ENCODE assay signal across 10 cellular contexts in the genomic region with DNA sequence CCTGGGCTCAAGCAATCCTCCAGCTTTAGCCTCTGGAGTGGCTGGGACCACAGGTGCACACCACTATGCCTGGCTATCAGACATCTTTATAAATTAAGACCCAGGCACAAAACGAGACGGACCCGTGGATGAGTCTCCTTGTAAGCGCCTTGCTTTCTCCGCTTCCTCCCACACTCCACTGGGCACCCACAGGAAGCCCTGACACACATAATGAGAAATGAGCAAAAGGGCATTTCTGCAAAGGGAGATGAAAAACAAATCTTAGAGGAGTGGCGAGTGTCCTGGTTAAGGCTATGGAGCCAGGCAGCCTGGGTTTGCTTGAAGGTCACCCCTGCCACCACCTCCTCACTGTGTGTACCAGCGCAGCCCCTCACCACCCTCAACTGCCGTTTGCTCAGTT. TPM values are rescaled to one million over a fixed set of nuclear protein-coding genes. Genes with fewer than 3 reads are reported as not detected.
DNase-seq lines count a peak whose midpoint lies in the region; ATAC-seq, FAIRE-seq and TF ChIP-seq lines count a peak whose summit lies in the region.
"Had no signal": no experiment of that assay in that cellular context is flagged by ENCODE, and none has a peak within 500 bp of the region (broad histone marks: within the 10 kb centered on the region; RNA-seq: fewer than 3 reads in every experiment).

No MANE protein-coding gene starts in this region.

- peaks cover 15% of the 10 kb centered on the region for H3K36me3 Mint-ChIP-seq in T-cell

- intact Hi-C loops in transverse colon (cut with DNase I; ENCODE audit: low total_unique reads): loop anchor here (10.0 kb wide), 1 partner anchor 50 kb away; no protein-coding TSS in a partner anchor
- intact Hi-C loops in dorsolateral prefrontal cortex (cut with DNase I): loop anchor here (5.0 to 10.0 kb wide), 2 partner anchors 43 to 550 kb away; no protein-coding TSS in a partner anchor

- H3K79me1 ChIP-seq in H1 (ENCODE audit: low read depth, low read length): peaks cover 10% of the 10 kb centered on the region

- H2BK15ac ChIP-seq in H1 (ENCODE audit: low read length): peak overlapping the region; percentile 3; the same call in 1 of the 2 replicates

- peaks cover 0 to 1% of the 10 kb centered on the region in 2 experiments for H4K20me1 ChIP-seq in H1 (replicated peaks in 1 of 2; ENCODE audit: control insufficient read depth in 1 of 2, insufficient read depth in 2 of 2, low read length in 2 of 2)

- TF ChIP-seq EP300 in H1 (IDR thresholded peaks at IDR 0.05; ENCODE audit: borderline replicate concordance in 1 of 2, low read depth in 2 of 2, low read length in 2 of 2): no peak
- no peak for TF ChIP-seq EP300 in transverse colon (IDR thresholded peaks at IDR 0.05; ENCODE audit: low read depth)

- H2BK120ac ChIP-seq in H1 (replicated peaks; ENCODE audit: low read depth, low read length): no peak overlapping the region

- H3K14ac ChIP-seq in H1 (ENCODE audit: insufficient read length): no peak overlapping the region

- no peak for TF ChIP-seq POLR2A in H1 (IDR thresholded peaks at IDR 0.05; ENCODE audit: control extremely low read depth in 1 of 2, low read depth in 2 of 2, low read length in 2 of 2)
- no peak for TF ChIP-seq POLR2A in transverse colon (IDR thresholded peaks at IDR 0.05)

- no peaks in the 10 kb centered on the region for H3K23me2 ChIP-seq in H1 (ENCODE audit: low read depth, low read length)

- no peak overlapping the region for H2AFZ ChIP-seq in H1 (ENCODE audit: low read length)

- H3K56ac ChIP-seq in H1 (replicated peaks; ENCODE audit: insufficient read length, low read depth, low read length): no peak overlapping the region

- peak overlapping the region; percentile 35; the same call in 1 of the 2 replicates for H2BK12ac ChIP-seq in H1 (ENCODE audit: low read depth, low read length)

- H3K27me3 ChIP-seq in H1 (replicated peaks in 1 of 4; ENCODE audit: control insufficient read depth in 3 of 4, extremely low read depth in 1 of 4, insufficient read depth in 3 of 4, low read length in 3 of 4) (no peaks in the 10 kb centered on the region), transverse colon (no peaks in the 10 kb centered on the region), dorsolateral prefrontal cortex (no peaks in the 10 kb centered on the region)

- CTCF ChIA-PET in T-cell (lab: Charles Lee) (no interaction called here), H1 (lab: Charles Lee; ENCODE audit: partially characterized antibody) (no interaction called here)

- TF ChIP-seq CTCF in H1 (IDR thresholded peaks at IDR 0.05; ENCODE audit: control extremely low read depth in 1 of 3, insufficient read depth in 1 of 3, low read depth in 1 of 3, low read length in 3 of 3) (no peak), transverse colon (IDR thresholded peaks at IDR 0.05) (no peak), dorsolateral prefrontal cortex (IDR thresholded peaks at IDR 0.05 in 54 of 56, conservative IDR thresholded peaks at IDR 0.05 in 2 of 56; ENCODE audit: low read depth in 1 of 56, partially characterized antibody in 56 of 56) (no peak)

- in situ Hi-C loops in transverse colon (cut with MboI; ENCODE audit: low pct_ligation_motif_present in 1 of 4, low pct_unique_long_range_greater_than_20kb in 1 of 4, low sequenced_read_pairs in 3 of 4): no loop called here

- H3K4me1 ChIP-seq in H1 (replicated peaks in 1 of 4; ENCODE audit: control insufficient read depth in 3 of 4, insufficient read depth in 4 of 4, low read length in 3 of 4): peaks cover 4 to 20% (median 13%) of the 10 kb centered on the region in 4 experiments
- H3K4me1 ChIP-seq in transverse colon: peaks cover 0 to 17% (median 3%) of the 10 kb centered on the region in 4 donors

- POLR2A ChIA-PET in T-cell (lab: Charles Lee): no interaction called here
- POLR2A ChIA-PET in H1 (lab: Charles Lee; ENCODE audit: partially characterized antibody): no interaction called here

- H3K18ac ChIP-seq in H1 (ENCODE audit: extremely low read depth, low read length): no peak overlapping the region

- H2BK20ac ChIP-seq in H1 (ENCODE audit: low read length): no peak overlapping the region

- H2AK5ac ChIP-seq in H1 (ENCODE audit: low read depth, low read length): peak overlapping the region; percentile 17

- H3K27me3 Mint-ChIP-seq in T-cell: no peaks in the 10 kb centered on the region

- H3K4me3 Mint-ChIP-seq in T-cell: peak overlapping the region; percentile 31 to 65 (median 39)

- no peak overlapping the region for H4K91ac ChIP-seq in H1 (replicated peaks; ENCODE audit: insufficient read length, low read length)

- H3K4me3 ChIP-seq in H1 (ENCODE audit: extremely low read depth in 1 of 4, insufficient read depth in 2 of 4, low read depth in 3 of 4, low read length in 4 of 4) (no peak overlapping the region), transverse colon (no peak overlapping the region), dorsolateral prefrontal cortex (no peak overlapping the region)

- 85% methylated on average over 8 of the region's 8 CpGs; no CpG with 5 or more reads in 1 of the 2 experiments for WGBS in H1 (ENCODE audit: extremely low coverage in 1 of 2, insufficient coverage in 1 of 2, insufficient read length in 1 of 2, insufficient replicate concordance in 2 of 2, low coverage in 1 of 2, low lambda C conversion rate in 2 of 2, missing lambda C conversion rate in 1 of 2), 2 experiments
- 70% methylated on average over 8 of the region's 8 CpGs; no CpG with 5 or more reads in 1 of the 2 donors for WGBS in transverse colon (ENCODE audit: low coverage in 1 of 2), 2 donors

- H2BK5ac ChIP-seq in H1 (ENCODE audit: low read depth, low read length): no peak overlapping the region

- H3K27ac ChIP-seq in H1 (ENCODE audit: low read depth, low read length) (no peak overlapping the region), transverse colon (no peak overlapping the region), dorsolateral prefrontal cortex (no peak overlapping the region)

- no peaks in the 10 kb centered on the region for H3K36me3 ChIP-seq in H1 (ENCODE audit: control insufficient read depth in 2 of 4, insufficient read depth in 4 of 4, low read length in 3 of 4)
- no peaks in the 10 kb centered on the region for H3K36me3 ChIP-seq in transverse colon

- no peak overlapping the region for H3K23ac ChIP-seq in H1 (ENCODE audit: insufficient read length)

- DNase-seq in stimulated activated CD4-positive, alpha-beta T cell treated with anti-CD3 and anti-CD28 coated beads, Interleukin-12 subunit alpha, Interleukin-12 subunit beta, amount 100 ng/mL, for 48 hours (ENCODE audit: low read depth in 2 of 3, low spot score in 1 of 3): peak; percentile 28 to 33 (median 32)
- DNase-seq in stimulated activated CD4-positive, alpha-beta T cell treated with anti-CD3 and anti-CD28 coated beads, Interleukin-12 subunit alpha, Interleukin-12 subunit beta, amount 100 ng/mL, for 4 hours: no peak
- DNase-seq in T-cell (peak in 1 of 34 experiments; percentile 4), H1 (ENCODE audit: low read depth in 1 of 2, low spot score in 2 of 2) (no peak), transverse colon (peak; percentile 14), middle frontal gyrus (ENCODE audit: extremely low spot score, low spot score) (no peak), dorsolateral prefrontal cortex (no peak)
- DNase-seq: activated gamma-delta T cell, glutamatergic neuron had no signal

- no peak overlapping the region for H3K4me2 ChIP-seq in H1 (ENCODE audit: insufficient read depth in 1 of 2, low read depth in 2 of 2, low read length in 2 of 2)

- no peaks in the 10 kb centered on the region for H3K9me3 Mint-ChIP-seq in T-cell

- no peak overlapping the region for H4K5ac ChIP-seq in H1 (ENCODE audit: insufficient read length, low read depth, low read length)

- no peak for TF ChIP-seq RAD21 in H1 (IDR thresholded peaks at IDR 0.05 in 1 of 2, conservative IDR thresholded peaks at IDR 0.05 in 1 of 2; ENCODE audit: low read depth in 2 of 2, low read length in 2 of 2)

- H3K79me2 ChIP-seq in H1 (ENCODE audit: control insufficient read depth in 1 of 2, insufficient read depth in 2 of 2, low read length in 2 of 2): peaks cover 0 to 29% of the 10 kb centered on the region in 2 experiments; a peak in 2 of 4 replicates

- FAIRE-seq in H1 (lab: Jason Lieb, UNC): no peak

- no peak overlapping the region for H4K8ac ChIP-seq in H1 (ENCODE audit: extremely low read depth, insufficient read depth, low read length)

- no peak overlapping the region for H3K4ac ChIP-seq in H1 (replicated peaks; ENCODE audit: insufficient read length, low read depth, low read length)

- ATAC-seq in T-cell (replicated peaks in 1 of 4) (peak in 1 of 4 experiments; percentile 4), GM21576 (IDR thresholded peaks at IDR 0.05; ENCODE audit: unreplicated experiment) (no peak)

- no peaks in the 10 kb centered on the region for H3K9me3 ChIP-seq in H1 (ENCODE audit: insufficient read depth in 2 of 2, low read depth in 1 of 2, low read length in 1 of 2)
- no peaks in the 10 kb centered on the region for H3K9me3 ChIP-seq in transverse colon

- peak overlapping the region; percentile 61 to 77 for H3K27ac Mint-ChIP-seq in T-cell

- peaks cover 48 to 64% (median 59%) of the 10 kb centered on the region in 3 donors for H3K4me1 Mint-ChIP-seq in T-cell

- no peak overlapping the region for H3K9ac ChIP-seq in H1 (replicated peaks in 1 of 4; ENCODE audit: extremely low read depth in 1 of 4, low read depth in 3 of 4, low read length in 3 of 4)

TF ChIP-seq in H1, 55 proteins besides CTCF, POLR2A, EP300 and RAD21 (continues in another document):
- TF ChIP-seq SAP30 (IDR thresholded peaks at IDR 0.05; ENCODE audit: insufficient read depth, insufficient replicate concordance, low read length): no peak
- TF ChIP-seq SP4 (IDR thresholded peaks at IDR 0.05; ENCODE audit: low read length): no peak
- no peak for TF ChIP-seq MAFK (IDR thresholded peaks at IDR 0.05; ENCODE audit: low read depth, low read length)
- TF ChIP-seq KDM1A (IDR thresholded peaks at IDR 0.05; ENCODE audit: borderline replicate concordance, low read length): no peak
- TF ChIP-seq CHD2 (IDR thresholded peaks at IDR 0.05; ENCODE audit: low read length): no peak

RNA-seq across cellular contexts. Expression of a gene that starts 56.3 kb away (rescaled TPM):
- total RNA-seq in T-cell (10 to 100 TPM; 25.8 to 70.6 (median 57.8) TPM), transverse colon (10 to 100 TPM; 22.3 to 44.6 (median 39.4) TPM), dorsolateral prefrontal cortex (10 to 100 TPM; 19.0 to 51.6 (median 33.3) TPM)
- 22.1 and 25.4 TPM in 2 replicates for total RNA-seq in H1 (2021; fragmentation: NEBNext Ultra II Directional; extraction: Animal tissue kit (Norgen Biotek cat#: 25700))
- polyA plus RNA-seq in H1 (2011; rRNA removed): 6.6 and 8.5 TPM in 2 replicates
- polyA plus RNA-seq in H1 (2011; cell fraction: cytosol; rRNA removed): 7.4 TPM
- polyA plus RNA-seq in H1 (2011; cell fraction: nucleus; rRNA removed): 22.6 TPM
- 7.1 to 10.2 TPM (median 9.6 TPM) in 4 replicates for polyA plus RNA-seq in H1 (2012, experiment 1 of 2)
- polyA plus RNA-seq in H1 (2012, experiment 2 of 2): 3.5 TPM
- polyA plus RNA-seq in H1 (2013, experiment 1 of 2): 10.9 TPM
- polyA plus RNA-seq in H1 (2013, experiment 2 of 2): 11.8 TPM
- 40.6 and 63.3 TPM in 2 replicates for polyA minus RNA-seq in H1 (2011; rRNA and poly(A)+ RNA removed)
- polyA minus RNA-seq in H1 (2011; cell fraction: cytosol; rRNA and poly(A)+ RNA removed): 26.4 TPM
- 40.7 TPM for polyA minus RNA-seq in H1 (2011; cell fraction: nucleus; rRNA and poly(A)+ RNA removed)

Comparison
In these comparisons a context has a peak if more than half of its experiments do, and no peak if none do; other contexts are left out.
1. DNase-seq: peak in stimulated activated CD4-positive, alpha-beta T cell treated with anti-CD3 and anti-CD28 coated beads, Interleukin-12 subunit alpha, Interleukin-12 subunit beta, amount 100 ng/mL, for 48 hours (3 of 3) and transverse colon (single experiment); none in stimulated activated CD4-positive, alpha-beta T cell treated with anti-CD3 and anti-CD28 coated beads, Interleukin-12 subunit alpha, Interleukin-12 subunit beta, amount 100 ng/mL, for 4 hours (single experiment), H1 (0 of 2), middle frontal gyrus (single experiment) and dorsolateral prefrontal cortex (0 of 10).